1 cellular context compared by ENCODE assay signal in the genomic region with DNA sequence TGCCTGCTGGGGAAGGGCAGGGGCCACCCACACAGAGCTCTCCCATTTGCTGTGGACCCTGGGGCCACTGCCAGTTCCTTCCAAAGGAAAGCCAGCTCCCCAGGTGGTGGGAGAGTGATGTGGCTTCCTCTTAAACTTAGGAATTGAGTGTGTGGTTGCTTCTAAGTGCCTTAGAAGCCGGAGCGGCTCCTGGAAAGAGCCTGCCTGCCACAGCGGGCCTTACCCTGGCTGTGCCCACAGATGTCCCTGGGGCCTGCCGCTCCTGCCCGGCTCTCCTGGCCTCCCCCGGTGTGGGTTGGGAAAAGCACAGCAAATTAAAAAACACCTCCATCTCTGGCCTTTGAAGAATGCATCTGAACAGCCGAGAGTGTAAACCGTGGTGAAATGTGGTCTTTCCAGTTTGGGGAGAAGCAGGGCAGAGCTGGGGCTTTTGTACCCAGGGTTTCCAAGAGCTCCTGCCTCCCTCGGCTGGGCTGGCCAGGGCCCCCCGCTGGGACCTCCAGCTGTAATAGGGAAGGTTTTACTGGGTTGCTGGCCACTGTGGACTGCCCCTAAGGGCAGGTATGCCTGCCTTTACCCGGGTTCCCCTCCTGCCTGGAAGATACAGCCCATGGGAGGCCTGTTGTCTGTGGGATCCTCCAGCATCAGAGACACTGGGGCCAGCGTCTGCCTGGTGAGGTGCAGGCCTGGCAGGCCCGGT.
TF ChIP-seq lines count a peak whose summit lies in the region.

No MANE protein-coding gene starts in this region.

TF ChIP-seq in H1, 55 proteins besides CTCF, POLR2A, EP300 and RAD21:
- TF ChIP-seq CHD2 (IDR thresholded peaks at IDR 0.05; ENCODE audit: low read length) = no peak
- peak; percentile 76 for TF ChIP-seq ASH2L (IDR thresholded peaks at IDR 0.05; ENCODE audit: low read length)
- TF ChIP-seq RBBP5 (IDR thresholded peaks at IDR 0.05; ENCODE audit: borderline replicate concordance, low read depth, low read length) = peak; percentile 91; the same call in 1 of the 2 replicates
- peak; percentile 84 for TF ChIP-seq SP1 (IDR thresholded peaks at IDR 0.05; ENCODE audit: low read depth, low read length)
- TF ChIP-seq TEAD4 (IDR thresholded peaks at IDR 0.05; ENCODE audit: low read depth, low read length) = peak; percentile 55; the same call in 1 of the 2 replicates
